Comparison of ENCODE assay signal across 30 cellular contexts in the genomic region with DNA sequence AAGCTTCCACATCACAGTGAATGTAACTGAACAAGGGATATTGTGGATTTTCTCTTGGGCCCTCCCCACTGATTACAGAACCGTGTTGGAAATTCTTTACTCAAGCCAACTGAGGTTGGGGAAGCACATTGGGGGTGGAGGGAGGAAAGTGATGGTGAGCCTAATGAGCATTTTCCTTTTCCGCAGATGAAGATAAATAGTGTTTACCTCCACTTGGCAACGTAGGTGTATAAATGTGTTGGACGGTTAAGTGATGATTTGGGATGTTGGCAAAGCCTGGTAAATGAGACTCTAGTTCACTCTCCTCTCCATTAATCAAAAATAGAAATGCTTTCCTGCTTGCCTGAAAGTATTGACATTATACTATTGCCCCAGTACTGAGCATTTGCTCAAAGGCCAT. TPM values are rescaled to one million over a fixed set of nuclear protein-coding genes. Genes with fewer than 3 reads are reported as not detected.
"Had no signal": no experiment of that assay in that cellular context is flagged by ENCODE, and none has a peak within 500 bp of the region (broad histone marks: within the 10 kb centered on the region; RNA-seq: fewer than 3 reads in every experiment).

No MANE protein-coding gene starts in this region.

- DNase-seq: hypothalamus; immature natural killer cell; kidney; left colon; left lung; mesendoderm; naive B cell; natural killer cell; nephron progenitor cell; occipital lobe; ovary; right lobe of liver; stimulated activated CD4-positive, alpha-beta T cell treated with anti-CD3 and anti-CD28 coated beads, Interleukin-1b, Interleukin-23, amount 100 ng/mL, for 48 hours; stimulated activated CD4-positive, alpha-beta T cell treated with anti-CD3 and anti-CD28 coated beads, Interleukin-2, amount 100 ng/mL, for 48 hours; stimulated activated CD4-positive, alpha-beta T cell treated with anti-CD3 and anti-CD28 coated beads, Interleukin-4, amount 100 ng/mL, for 4 hours; stimulated activated CD8-positive, alpha-beta memory T cell treated with anti-CD3 and anti-CD28 coated beads, Interleukin-4, amount 100 ng/mL, for 48 hours; stimulated activated naive CD4-positive, alpha-beta T cell treated with Interleukin-2 at 50 U/mL for 16 hours; stimulated activated naive CD8-positive, alpha-beta T cell treated with anti-CD3 and anti-CD28 coated beads, Interleukin-15, amount 100 ng/mL, for 72 hours; substantia nigra; uterus had no signal

- H3K27ac ChIP-seq: left lung, neural progenitor cell, neutrophil, ovary, right atrium auricular region, right lobe of liver, tibial nerve, uterus had no signal

- H3K36me3 Mint-ChIP-seq: immature natural killer cell; mesothelial cell of epicardium; naive B cell; natural killer cell; neural progenitor cell; stimulated activated memory B cell treated with anti-CD40 and anti-IgM and Interleukin-4, amounts not matched to agents 10 μg/mL and 1 μg/mL and 100 μg/mL, for 72 hours; type B pancreatic cell had no signal

- H3K27ac Mint-ChIP-seq: immature natural killer cell; mesothelial cell of epicardium; naive B cell; natural killer cell; nephron progenitor cell; neural progenitor cell; progenitor cell of endocrine pancreas; stimulated activated memory B cell treated with anti-CD40 and anti-IgM and Interleukin-4, amounts not matched to agents 10 μg/mL and 1 μg/mL and 100 μg/mL, for 72 hours; stimulated activated naive CD8-positive, alpha-beta T cell treated with anti-CD3 and anti-CD28 coated beads, Interleukin-15, amount 100 ng/mL, for 72 hours; type B pancreatic cell had no signal

- H3K4me3 Mint-ChIP-seq: immature natural killer cell; mesothelial cell of epicardium; naive B cell; natural killer cell; nephron progenitor cell; neural progenitor cell; stimulated activated memory B cell treated with anti-CD40 and anti-IgM and Interleukin-4, amounts not matched to agents 10 μg/mL and 1 μg/mL and 100 μg/mL, for 72 hours; stimulated activated naive CD8-positive, alpha-beta T cell treated with anti-CD3 and anti-CD28 coated beads, Interleukin-15, amount 100 ng/mL, for 72 hours; type B pancreatic cell had no signal

- H3K36me3 ChIP-seq: left lung, neural progenitor cell, neutrophil, ovary, right atrium auricular region, right lobe of liver, tibial nerve, uterus had no signal

- H3K9me3 Mint-ChIP-seq: mesothelial cell of epicardium; natural killer cell; nephron progenitor cell; neural progenitor cell; stimulated activated memory B cell treated with anti-CD40 and anti-IgM and Interleukin-4, amounts not matched to agents 10 μg/mL and 1 μg/mL and 100 μg/mL, for 72 hours; stimulated activated naive CD8-positive, alpha-beta T cell treated with anti-CD3 and anti-CD28 coated beads, Interleukin-15, amount 100 ng/mL, for 72 hours; type B pancreatic cell had no signal

- H2AFZ ChIP-seq: neural progenitor cell had no signal

- H3K4me1 ChIP-seq: left lung, neural progenitor cell, right atrium auricular region, right lobe of liver, tibial nerve, uterus had no signal

- ATAC-seq: left colon; left lung; natural killer cell; right lobe of liver; stimulated activated memory B cell treated with anti-CD40 and anti-IgM and Interleukin-4, amounts not matched to agents 10 μg/mL and 1 μg/mL and 100 μg/mL, for 72 hours; stimulated activated naive CD8-positive, alpha-beta T cell treated with anti-CD3 and anti-CD28 coated beads, Interleukin-15, amount 100 ng/mL, for 72 hours had no signal

- H3K4me2 ChIP-seq: neural progenitor cell, smooth muscle cell had no signal

- H3K27me3 ChIP-seq: left lung, neural progenitor cell, ovary, right atrium auricular region, right lobe of liver, tibial nerve, uterus had no signal

- H3K4me3 ChIP-seq: left lung, lung, neural progenitor cell, ovary, right atrium auricular region, right lobe of liver, smooth muscle cell, tibial nerve, uterus had no signal

- H3K4me1 Mint-ChIP-seq: immature natural killer cell; mesothelial cell of epicardium; naive B cell; natural killer cell; nephron progenitor cell; neural progenitor cell; stimulated activated memory B cell treated with anti-CD40 and anti-IgM and Interleukin-4, amounts not matched to agents 10 μg/mL and 1 μg/mL and 100 μg/mL, for 72 hours; stimulated activated naive CD8-positive, alpha-beta T cell treated with anti-CD3 and anti-CD28 coated beads, Interleukin-15, amount 100 ng/mL, for 72 hours had no signal

RNA-seq across cellular contexts. Expression of gene NRN1, which starts 27.1 kb away (rescaled TPM):
- total RNA-seq: mesothelial cell of epicardium, natural killer cell, progenitor cell of endocrine pancreas, smooth muscle cell had no signal
- polyA plus RNA-seq: immature natural killer cell had no signal
